In genomic region chr14:105195533-105196227, GRCh38 we compare ENCODE assay signal across 11 cellular contexts. TPM values are rescaled to one million over a fixed set of nuclear protein-coding genes. Genes with fewer than 3 reads are reported as not detected.
DNase-seq lines count a peak whose midpoint lies in the region; ATAC-seq, FAIRE-seq and TF ChIP-seq lines count a peak whose summit lies in the region.
"Had no signal": no experiment of that assay in that cellular context is flagged by ENCODE, and none has a peak within 500 bp of the region (broad histone marks: within the 10 kb centered on the region; RNA-seq: fewer than 3 reads in every experiment).

No MANE protein-coding gene starts in this region.

- DNase-seq in HepG2 (ENCODE audit: low spot score) (no peak), right lobe of liver (no peak), astrocyte (ENCODE audit: low read depth) (no peak), lung (ENCODE audit: low spot score) (no peak), thyroid gland (no peak), mesenteric fat pad (ENCODE audit: low spot score) (no peak), NCI-H1436 (lab: John Stamatoyannopoulos, UW) (no peak)
- DNase-seq: cortex of kidney had no signal

- H3K9me3 ChIP-seq in HepG2 (ENCODE audit: low read length) (no peaks in the 10 kb centered on the region), right lobe of liver (no peaks in the 10 kb centered on the region), astrocyte (ENCODE audit: insufficient read depth, low read depth, low read length) (no peaks in the 10 kb centered on the region), lung (ENCODE audit: control insufficient read depth in 2 of 2, insufficient read depth in 1 of 2, low read length in 1 of 2) (peaks cover 0 to 2% of the 10 kb centered on the region in 2 donors), thyroid gland (no peaks in the 10 kb centered on the region)

- TF ChIP-seq RAD21 in HepG2 (CRISPR knock-in tag; IDR thresholded peaks at IDR 0.05): no peak

- no peaks in the 10 kb centered on the region for H3K36me3 ChIP-seq in HepG2 (replicated peaks in 1 of 2; ENCODE audit: control insufficient read depth in 1 of 2, insufficient read depth in 2 of 2, low read length in 2 of 2)
- no peaks in the 10 kb centered on the region for H3K36me3 ChIP-seq in right lobe of liver
- no peaks in the 10 kb centered on the region for H3K36me3 ChIP-seq in astrocyte (ENCODE audit: insufficient read depth, low read length)
- H3K36me3 ChIP-seq in lung (ENCODE audit: control insufficient read depth in 2 of 2, insufficient read depth in 2 of 2, low read length in 2 of 2): no peaks in the 10 kb centered on the region
- H3K36me3 ChIP-seq in thyroid gland: no peaks in the 10 kb centered on the region

- FAIRE-seq in HepG2 (lab: Jason Lieb, UNC): no peak
- FAIRE-seq in astrocyte (lab: Jason Lieb, UNC): no peak
- FAIRE-seq: H54 had no signal

- H3K4me1 Mint-ChIP-seq in astrocyte (ENCODE audit: low read depth, unreplicated experiment): peaks cover 2% of the 10 kb centered on the region

- H2AFZ ChIP-seq in HepG2 (ENCODE audit: low read length): no peak overlapping the region
- no peak overlapping the region for H2AFZ ChIP-seq in astrocyte (ENCODE audit: low read depth, low read length)

- intact Hi-C loops in HepG2 (cut with micrococcal nuclease; ENCODE audit: unreplicated experiment) (no loop called here), right lobe of liver (cut with DNase I) (no loop called here), thyroid gland (cut with DNase I) (no loop called here)

- POLR2A ChIA-PET in HepG2 (lab: Yijun Ruan, JAX): no interaction called here

- H3K36me3 Mint-ChIP-seq in astrocyte (ENCODE audit: low read depth, unreplicated experiment): no peaks in the 10 kb centered on the region

- H3K9ac ChIP-seq in HepG2 (ENCODE audit: insufficient read depth, low read depth, low read length) (no peak overlapping the region), astrocyte (ENCODE audit: low read length) (no peak overlapping the region)
- H3K9ac ChIP-seq: KMS-11 had no signal

- peaks cover 37% of the 10 kb centered on the region for H3K4me1 ChIP-seq in HepG2 (ENCODE audit: insufficient read depth, low read length)
- H3K4me1 ChIP-seq in right lobe of liver: peaks cover 0 to 5% (median 0%) of the 10 kb centered on the region in 4 donors
- peaks cover 26% of the 10 kb centered on the region for H3K4me1 ChIP-seq in astrocyte (ENCODE audit: insufficient read depth, low read length)
- H3K4me1 ChIP-seq in lung (ENCODE audit: control insufficient read depth in 2 of 2, insufficient read depth in 2 of 2, low read length in 2 of 2): peaks cover 0 to 40% of the 10 kb centered on the region in 2 donors
- peaks cover 9 to 48% of the 10 kb centered on the region in 2 donors for H3K4me1 ChIP-seq in thyroid gland

- H3K4me3 Mint-ChIP-seq in astrocyte (ENCODE audit: unreplicated experiment): no peak overlapping the region

- no peak overlapping the region for H3K27ac Mint-ChIP-seq in astrocyte (ENCODE audit: unreplicated experiment)

- TF ChIP-seq POLR2A in HepG2 (IDR thresholded peaks at IDR 0.05; ENCODE audit: insufficient read depth in 1 of 2, low read depth in 2 of 2, low read length in 2 of 2): no peak
- TF ChIP-seq POLR2A in right lobe of liver (IDR thresholded peaks at IDR 0.05): no peak
- TF ChIP-seq POLR2A in thyroid gland (IDR thresholded peaks at IDR 0.05): no peak

- BruUV-seq in HepG2 (replicated peaks; lab: Mats Ljungman, UMichigan): no TSS peak

- no peaks in the 10 kb centered on the region for H4K20me1 ChIP-seq in HepG2 (ENCODE audit: insufficient read depth, low read length)
- no peaks in the 10 kb centered on the region for H4K20me1 ChIP-seq in astrocyte (ENCODE audit: insufficient read depth, low read length)

- WGBS in HepG2 (ENCODE audit: low lambda C conversion rate): 9% methylated on average over 11 of the region's 25 CpGs
- 13% methylated on average over 8 of the region's 25 CpGs for WGBS in right lobe of liver (ENCODE audit: insufficient coverage, low coverage, low lambda C conversion rate, missing lambda C conversion rate)
- WGBS in lung, 2 donors: 22 to 35% methylated on average over 25 of the region's 25 CpGs
- WGBS in thyroid gland, 2 donors: 52 to 55% methylated on average over 25 of the region's 25 CpGs

- H3K4me3 ChIP-seq in HepG2 (replicated peaks in 1 of 3; ENCODE audit: insufficient read depth in 1 of 3, low read depth in 2 of 3, low read length in 3 of 3) (peak overlapping the region in 1 of 3 experiments; percentile 55; a peak in 1 of 6 replicates), right lobe of liver (no peak overlapping the region), astrocyte (ENCODE audit: insufficient read depth, low read depth, low read length) (no peak overlapping the region), lung (no peak overlapping the region), thyroid gland (replicated peaks in 1 of 3) (no peak overlapping the region)

- CTCF ChIA-PET in HepG2 (lab: Yijun Ruan, JAX; ENCODE audit: low intra/inter-chr PET ratio, low total read pairs): no interaction called here

- no peak for ATAC-seq in HepG2
- ATAC-seq in right lobe of liver: no peak
- no peak for ATAC-seq in lung (ENCODE audit: insufficient read depth, low FRiP score)
- ATAC-seq in HG02610 (IDR thresholded peaks at IDR 0.05; ENCODE audit: unreplicated experiment): no peak

- H3K27ac ChIP-seq in HepG2 (ENCODE audit: extremely low read length, insufficient read depth, low read length): no peak overlapping the region
- peak overlapping the region in 1 of 3 donors; percentile 51 for H3K27ac ChIP-seq in right lobe of liver
- H3K27ac ChIP-seq in astrocyte (ENCODE audit: low read depth, low read length): no peak overlapping the region
- H3K27ac ChIP-seq in lung (ENCODE audit: low read depth in 1 of 2, low read length in 1 of 2): peak overlapping the region; percentile 76 to 87
- H3K27ac ChIP-seq in thyroid gland: peak overlapping the region; percentile 22 to 61 (median 53)
- H3K27ac ChIP-seq: KMS-11 had no signal

- H3K79me2 ChIP-seq in HepG2 (ENCODE audit: insufficient read depth, low read length) (no peaks in the 10 kb centered on the region), astrocyte (ENCODE audit: insufficient read depth, low read length) (no peaks in the 10 kb centered on the region)

- no peaks in the 10 kb centered on the region for H3K9me3 Mint-ChIP-seq in astrocyte (ENCODE audit: unreplicated experiment)

- peak overlapping the region; percentile 72; the same call in 1 of the 2 replicates for H3K4me2 ChIP-seq in HepG2 (ENCODE audit: low read depth, low read length)
- H3K4me2 ChIP-seq in astrocyte (ENCODE audit: low read length): peak overlapping the region; percentile 46
- H3K4me2 ChIP-seq: KMS-11 had no signal

- in situ Hi-C loops in HepG2 (cut with HindIII; ENCODE audit: extremely low pct_ligation_motif_present, low pct_unique_long_range_greater_than_20kb): no loop called here

- no peak for TF ChIP-seq CTCF in HepG2 (CRISPR knock-in tag; IDR thresholded peaks at IDR 0.05)
- no peak for TF ChIP-seq CTCF in right lobe of liver (IDR thresholded peaks at IDR 0.05)
- no peak for TF ChIP-seq CTCF in astrocyte (IDR thresholded peaks at IDR 0.05; ENCODE audit: insufficient read depth, low read depth, low read length)
- TF ChIP-seq CTCF in lung (IDR thresholded peaks at IDR 0.05; ENCODE audit: control extremely low read depth, extremely low read depth): no peak
- no peak for TF ChIP-seq CTCF in thyroid gland (IDR thresholded peaks at IDR 0.05)

- TF ChIP-seq EP300 in HepG2 (IDR thresholded peaks at IDR 0.05; ENCODE audit: low read depth in 2 of 2, low read length in 2 of 2) (no peak), HepG2 (CRISPR knock-in tag; IDR thresholded peaks at IDR 0.05; ENCODE audit: borderline replicate concordance) (no peak)

- H3K27me3 Mint-ChIP-seq in astrocyte (ENCODE audit: low read depth, unreplicated experiment): peaks cover 33% of the 10 kb centered on the region

- H3K27me3 ChIP-seq in HepG2 (ENCODE audit: control insufficient read depth in 1 of 2, insufficient read depth in 2 of 2, low read length in 2 of 2) (peaks cover 25 to 81% of the 10 kb centered on the region in 2 experiments), right lobe of liver (peaks cover 0 to 7% of the 10 kb centered on the region in 2 donors), astrocyte (ENCODE audit: insufficient read depth, low read length) (peaks cover 5% of the 10 kb centered on the region), lung (ENCODE audit: control insufficient read depth, insufficient read depth) (no peaks in the 10 kb centered on the region), thyroid gland (no peaks in the 10 kb centered on the region)

RNA-seq across cellular contexts. Expression of gene NUDT14, which starts 14.6 kb away (rescaled TPM):
- total RNA-seq in HepG2 (2016; rRNA removed; fragmentation: Illumina TruSeq; extraction: Trizol): 4.0 and 5.8 TPM in 2 replicates
- 9.0 and 9.9 TPM in 2 replicates for total RNA-seq in HepG2 (2016; cell fraction: cytosol; rRNA removed; fragmentation: Illumina TruSeq; extraction: Trizol; ENCODE audit: low read depth)
- total RNA-seq in HepG2 (2016; cell fraction: insoluble cytoplasmic fraction; rRNA removed; fragmentation: Illumina TruSeq; extraction: Trizol): 4.4 and 5.8 TPM in 2 replicates
- total RNA-seq in HepG2 (2016; cell fraction: membrane; rRNA removed; fragmentation: Illumina TruSeq; extraction: Trizol): 7.1 and 10.6 TPM in 2 replicates
- total RNA-seq in HepG2 (2016; cell fraction: nucleus; rRNA removed; fragmentation: Illumina TruSeq; extraction: Trizol): 2.4 and 2.7 TPM in 2 replicates
- 6.1 and 6.7 TPM in 2 replicates for polyA plus RNA-seq in HepG2 (2011; rRNA removed)
- polyA plus RNA-seq in HepG2 (2011; cell fraction: cytosol; rRNA removed): 5.7 and 9.2 TPM in 2 replicates
- 5.6 and 6.5 TPM in 2 replicates for polyA plus RNA-seq in HepG2 (2011; cell fraction: nucleus; rRNA removed)
- polyA plus RNA-seq in HepG2 (2012): 4.5 and 5.4 TPM in 2 replicates
- polyA plus RNA-seq in HepG2 (2016; cell fraction: cytosol; fragmentation: Illumina TruSeq; extraction: Trizol; ENCODE audit: low read depth): 11.3 and 13.8 TPM in 2 replicates
- 4.0 and 5.1 TPM in 2 replicates for polyA plus RNA-seq in HepG2 (2016; cell fraction: insoluble cytoplasmic fraction; fragmentation: Illumina TruSeq; extraction: Trizol; ENCODE audit: low read depth)
- 7.8 and 10.1 TPM in 2 replicates for polyA plus RNA-seq in HepG2 (2016; cell fraction: membrane; fragmentation: Illumina TruSeq; extraction: Trizol; ENCODE audit: low read depth)
- 5.5 and 5.6 TPM in 2 replicates for polyA plus RNA-seq in HepG2 (2016; cell fraction: nucleus; fragmentation: Illumina TruSeq; extraction: Trizol; ENCODE audit: insufficient read depth, low read depth)
- 3.5 and 4.3 TPM in 2 replicates for polyA minus RNA-seq in HepG2 (2011; rRNA and poly(A)+ RNA removed; ENCODE audit: low replicate concordance)
- 1.3 and 3.4 TPM in 2 replicates for polyA minus RNA-seq in HepG2 (2011; cell fraction: cytosol; rRNA and poly(A)+ RNA removed)
- polyA minus RNA-seq in HepG2 (2011; cell fraction: nucleus; rRNA and poly(A)+ RNA removed): 1.3 and 1.9 TPM in 2 replicates
- 10 to 100 TPM in 5 of 6 experiments, 1 to 10 TPM in 1; 9.0 to 27.4 (median 11.4) TPM for total RNA-seq in right lobe of liver
- total RNA-seq in astrocyte: 11.9 and 17.5 TPM in 2 replicates
- 10 to 100 TPM; 29.8 to 80.7 TPM for total RNA-seq in lung
- 10 to 100 TPM; 27.7 to 72.7 TPM for polyA plus RNA-seq in lung
- 10 to 100 TPM; 15.2 to 29.1 (median 20.1) TPM for total RNA-seq in thyroid gland
- total RNA-seq in mesenteric fat pad: 28.3 TPM

RNA-seq across cellular contexts. Expression of gene JAG2, which starts 27.1 kb away (rescaled TPM):
- total RNA-seq in HepG2 (2016; rRNA removed; fragmentation: Illumina TruSeq; extraction: Trizol): 0.04 TPM in 1 of 2 replicates, not detected in the other
- not detected in 2 replicates for total RNA-seq in HepG2 (2016; cell fraction: cytosol; rRNA removed; fragmentation: Illumina TruSeq; extraction: Trizol; ENCODE audit: low read depth)
- not detected in 2 replicates for total RNA-seq in HepG2 (2016; cell fraction: insoluble cytoplasmic fraction; rRNA removed; fragmentation: Illumina TruSeq; extraction: Trizol)
- not detected in 2 replicates for total RNA-seq in HepG2 (2016; cell fraction: membrane; rRNA removed; fragmentation: Illumina TruSeq; extraction: Trizol)
- total RNA-seq in HepG2 (2016; cell fraction: nucleus; rRNA removed; fragmentation: Illumina TruSeq; extraction: Trizol): not detected in 2 replicates
- 0.16 and 0.22 TPM in 2 replicates for polyA plus RNA-seq in HepG2 (2011; rRNA removed)
- polyA plus RNA-seq in HepG2 (2011; cell fraction: cytosol; rRNA removed): 0.04 and 0.10 TPM in 2 replicates
- polyA plus RNA-seq in HepG2 (2011; cell fraction: nucleus; rRNA removed): 1.3 and 3.3 TPM in 2 replicates
- polyA plus RNA-seq in HepG2 (2012): 0.16 TPM in 1 of 2 replicates, not detected in the other
- polyA plus RNA-seq in HepG2 (2016; cell fraction: cytosol; fragmentation: Illumina TruSeq; extraction: Trizol; ENCODE audit: low read depth): not detected in 2 replicates
- not detected in 2 replicates for polyA plus RNA-seq in HepG2 (2016; cell fraction: insoluble cytoplasmic fraction; fragmentation: Illumina TruSeq; extraction: Trizol; ENCODE audit: low read depth)
- polyA plus RNA-seq in HepG2 (2016; cell fraction: membrane; fragmentation: Illumina TruSeq; extraction: Trizol; ENCODE audit: low read depth): not detected in 2 replicates
- polyA plus RNA-seq in HepG2 (2016; cell fraction: nucleus; fragmentation: Illumina TruSeq; extraction: Trizol; ENCODE audit: insufficient read depth, low read depth): not detected in 2 replicates
- polyA minus RNA-seq in HepG2 (2011; rRNA and poly(A)+ RNA removed; ENCODE audit: low replicate concordance): 0.36 and 6.6 TPM in 2 replicates
- 0.44 TPM in 1 of 2 replicates, not detected in the other for polyA minus RNA-seq in HepG2 (2011; cell fraction: cytosol; rRNA and poly(A)+ RNA removed)
- 0.13 TPM in 1 of 2 replicates, not detected in the other for polyA minus RNA-seq in HepG2 (2011; cell fraction: nucleus; rRNA and poly(A)+ RNA removed)
- total RNA-seq in right lobe of liver: 1 to 10 TPM; 1.1 to 3.5 (median 1.2) TPM
- total RNA-seq in astrocyte: 5.8 and 6.6 TPM in 2 replicates
- 10 to 100 TPM; 32.1 to 35.1 TPM for total RNA-seq in lung
- 10 to 100 TPM; 14.1 to 23.6 TPM for polyA plus RNA-seq in lung
- 10 to 100 TPM in 1 of 4 donors, 1 to 10 TPM in 3; 3.9 to 10.7 (median 5.2) TPM for total RNA-seq in thyroid gland
- 25.1 TPM for total RNA-seq in mesenteric fat pad

RNA-seq across cellular contexts. Expression of gene BTBD6, which starts 52.7 kb away (rescaled TPM):
- total RNA-seq in HepG2 (2016; rRNA removed; fragmentation: Illumina TruSeq; extraction: Trizol): not detected in 2 replicates
- total RNA-seq in HepG2 (2016; cell fraction: cytosol; rRNA removed; fragmentation: Illumina TruSeq; extraction: Trizol; ENCODE audit: low read depth): not detected in 2 replicates
- not detected in 2 replicates for total RNA-seq in HepG2 (2016; cell fraction: insoluble cytoplasmic fraction; rRNA removed; fragmentation: Illumina TruSeq; extraction: Trizol)
- total RNA-seq in HepG2 (2016; cell fraction: membrane; rRNA removed; fragmentation: Illumina TruSeq; extraction: Trizol): not detected in 2 replicates
- total RNA-seq in HepG2 (2016; cell fraction: nucleus; rRNA removed; fragmentation: Illumina TruSeq; extraction: Trizol): not detected in 2 replicates
- not detected in 2 replicates for polyA plus RNA-seq in HepG2 (2011; rRNA removed)
- not detected in 2 replicates for polyA plus RNA-seq in HepG2 (2011; cell fraction: cytosol; rRNA removed)
- polyA plus RNA-seq in HepG2 (2011; cell fraction: nucleus; rRNA removed): not detected in 2 replicates
- polyA plus RNA-seq in HepG2 (2012): 0.08 and 0.11 TPM in 2 replicates
- polyA plus RNA-seq in HepG2 (2016; cell fraction: cytosol; fragmentation: Illumina TruSeq; extraction: Trizol; ENCODE audit: low read depth): not detected in 2 replicates
- not detected in 2 replicates for polyA plus RNA-seq in HepG2 (2016; cell fraction: insoluble cytoplasmic fraction; fragmentation: Illumina TruSeq; extraction: Trizol; ENCODE audit: low read depth)
- polyA plus RNA-seq in HepG2 (2016; cell fraction: membrane; fragmentation: Illumina TruSeq; extraction: Trizol; ENCODE audit: low read depth): not detected in 2 replicates
- not detected in 2 replicates for polyA plus RNA-seq in HepG2 (2016; cell fraction: nucleus; fragmentation: Illumina TruSeq; extraction: Trizol; ENCODE audit: insufficient read depth, low read depth)
- 40.4 TPM in 1 of 2 replicates, not detected in the other for polyA minus RNA-seq in HepG2 (2011; rRNA and poly(A)+ RNA removed; ENCODE audit: low replicate concordance)
- not detected in 2 replicates for polyA minus RNA-seq in HepG2 (2011; cell fraction: cytosol; rRNA and poly(A)+ RNA removed)
- polyA minus RNA-seq in HepG2 (2011; cell fraction: nucleus; rRNA and poly(A)+ RNA removed): 0.26 TPM in 1 of 2 replicates, not detected in the other
- 10 to 100 TPM; 16.5 to 25.0 (median 17.7) TPM for total RNA-seq in right lobe of liver
- total RNA-seq in astrocyte: 23.8 and 25.1 TPM in 2 replicates
- total RNA-seq in lung: 10 to 100 TPM; 44.2 to 51.4 TPM
- polyA plus RNA-seq in lung: 10 to 100 TPM; 30.9 to 54.1 TPM
- 10 to 100 TPM; 35.9 to 58.2 (median 44.2) TPM for total RNA-seq in thyroid gland
- total RNA-seq in mesenteric fat pad: 89.7 TPM

Comparison
In these comparisons a context has a peak if more than half of its experiments do, and no peak if none do; other contexts are left out.
1. RNA of gene BTBD6, which starts 52.7 kb away (total RNA-seq): 89.7 TPM in mesenteric fat pad (single experiment), 35.9 to 58.2 TPM in thyroid gland, 44.2 to 51.4 TPM in lung, 23.8 to 25.1 TPM in astrocyte and 16.5 to 25.0 TPM in right lobe of liver; not detected in HepG2; every median in the first group is over 10 times any median in the second.
2. H3K27ac ChIP-seq: peak in lung (2 of 2) and thyroid gland (3 of 3); none in HepG2 (single experiment) and astrocyte (single experiment).